Comparison of ENCODE assay signal across 8 cellular contexts in the genomic region with DNA sequence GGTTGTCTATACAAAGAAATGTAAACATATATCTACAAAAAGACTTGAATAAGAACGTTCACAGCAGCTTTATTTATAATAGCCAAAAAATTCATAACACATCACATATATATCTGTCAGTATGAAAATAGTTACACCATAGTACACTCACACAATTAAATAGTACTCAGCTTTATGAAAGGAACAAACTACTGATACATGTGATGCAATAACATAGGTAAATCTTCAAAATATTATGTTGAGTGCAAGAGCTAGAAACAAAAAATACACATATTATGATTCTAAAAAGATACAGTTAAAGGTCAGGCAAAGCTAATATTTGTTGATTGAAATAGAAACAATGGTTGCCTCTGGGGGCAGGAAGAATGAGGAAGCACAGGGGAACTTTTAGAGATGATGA. TPM values are rescaled to one million over a fixed set of nuclear protein-coding genes. Genes with fewer than 3 reads are reported as not detected.
"Had no signal": no experiment of that assay in that cellular context is flagged by ENCODE, and none has a peak within 500 bp of the region (broad histone marks: within the 10 kb centered on the region; RNA-seq: fewer than 3 reads in every experiment).

No MANE protein-coding gene starts in this region.

- FAIRE-seq: G401.6, GM12891, GM12892, GM18507, GM19239 had no signal

- DNase-seq: GDM1, GF-D8 had no signal

RNA-seq across cellular contexts. Expression of gene MRGPRX2, which starts 6.6 kb away (rescaled TPM):
- total RNA-seq: G401 had no signal
